11 cellular contexts compared by ENCODE assay signal in the genomic region with DNA sequence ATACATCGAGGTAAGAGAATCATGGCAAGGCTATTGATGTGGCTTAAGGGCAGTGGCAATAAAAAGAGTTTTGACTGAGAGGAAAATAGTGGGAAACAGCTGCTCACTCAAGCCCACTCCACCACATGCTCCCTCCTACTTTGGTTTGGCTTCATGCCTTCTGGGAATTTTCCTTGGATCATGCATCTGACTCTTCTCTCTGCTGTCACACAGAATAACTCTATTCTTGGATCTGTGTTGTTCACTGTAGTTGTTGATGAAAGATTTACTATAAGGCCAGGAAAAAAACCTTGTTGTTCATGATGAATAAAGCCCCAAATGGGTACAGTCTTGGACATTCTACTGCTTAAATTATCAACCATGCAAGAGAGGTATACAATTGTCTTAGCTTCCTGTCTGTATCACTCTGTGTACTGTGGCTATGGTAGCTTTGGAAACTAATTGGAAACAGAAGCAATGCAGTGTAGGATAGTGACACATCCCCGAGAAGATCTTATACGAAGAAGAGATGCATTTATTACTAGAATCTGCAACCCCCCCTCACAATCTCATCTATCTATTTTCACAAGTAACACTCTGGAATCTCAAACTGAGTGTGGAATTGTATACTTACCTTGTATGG.
DNase-seq lines count a peak whose midpoint lies in the region; TF ChIP-seq lines count a peak whose summit lies in the region.
"Had no signal": no experiment of that assay in that cellular context is flagged by ENCODE, and none has a peak within 500 bp of the region (broad histone marks: within the 10 kb centered on the region; RNA-seq: fewer than 3 reads in every experiment).

No MANE protein-coding gene starts in this region.

- no peak overlapping the region for H4K8ac ChIP-seq in trophoblast cell (ENCODE audit: low read depth, low read length)

- no peak overlapping the region for H2AK5ac ChIP-seq in trophoblast cell (ENCODE audit: low read length)

- H4K12ac ChIP-seq in trophoblast cell (ENCODE audit: low read depth, low read length): no peak overlapping the region

- H4K91ac ChIP-seq in trophoblast cell (ENCODE audit: low read depth, low read length): peak overlapping the region; percentile 55

- no peak overlapping the region for H2AFZ ChIP-seq in trophoblast cell (ENCODE audit: insufficient read depth, low read length, poor library complexity)

- H3K36me3 ChIP-seq in trophoblast cell (ENCODE audit: control insufficient read depth in 1 of 2, insufficient read depth in 2 of 2, low read length in 2 of 2): no peaks in the 10 kb centered on the region
- H3K36me3 ChIP-seq: tibial nerve had no signal

- H3K9me3 ChIP-seq in trophoblast cell (ENCODE audit: insufficient read depth, low read depth, low read length): no peaks in the 10 kb centered on the region
- H3K9me3 ChIP-seq: tibial nerve had no signal

- no peak overlapping the region for H2BK12ac ChIP-seq in trophoblast cell (ENCODE audit: low read length)

- in situ Hi-C loops in SK-MEL-5 (cut with HindIII; ENCODE audit: low pct_unique_long_range_greater_than_20kb, low sequenced_read_pairs): no loop called here

- no CpG with 5 or more reads among the region's 3 CpGs for WGBS in trophoblast cell (ENCODE audit: extremely low coverage, insufficient coverage, insufficient read length)

- no peak overlapping the region for H3K4me2 ChIP-seq in trophoblast cell (ENCODE audit: low read length)

- no peak overlapping the region for H3K23ac ChIP-seq in trophoblast cell (ENCODE audit: low read length)

- H3K18ac ChIP-seq in trophoblast cell (ENCODE audit: low read length): no peak overlapping the region

- no peak overlapping the region for H3K9ac ChIP-seq in trophoblast cell (ENCODE audit: low read length)

- H3K27me3 ChIP-seq in trophoblast cell (ENCODE audit: insufficient read depth, low read length): no peaks in the 10 kb centered on the region
- H3K27me3 ChIP-seq: tibial nerve had no signal

- H3K27ac ChIP-seq in trophoblast cell (ENCODE audit: low read depth, low read length): no peak overlapping the region

- TF ChIP-seq CTCF in fibroblast of pulmonary artery (IDR thresholded peaks at IDR 0.05; ENCODE audit: low read length, missing control alignments): no peak

- H3K4me3 ChIP-seq in fibroblast of pulmonary artery (replicated peaks; ENCODE audit: low read depth, low read length) (no peak overlapping the region), trophoblast cell (ENCODE audit: low read depth, low read length) (no peak overlapping the region)
- H3K4me3 ChIP-seq: tibial nerve had no signal

- H2BK5ac ChIP-seq in trophoblast cell (ENCODE audit: low read depth, low read length, poor library complexity): no peak overlapping the region

- no peak overlapping the region for H3K4ac ChIP-seq in trophoblast cell (ENCODE audit: low read depth, low read length)

- H3K79me1 ChIP-seq in trophoblast cell (ENCODE audit: low read length): peaks cover 16% of the 10 kb centered on the region

- H3K4me1 ChIP-seq in trophoblast cell (ENCODE audit: control insufficient read depth in 1 of 2, insufficient read depth in 2 of 2, low read length in 2 of 2): peaks cover 3 to 9% of the 10 kb centered on the region in 2 experiments

- peak; percentile 45 for DNase-seq in GM03348 (ENCODE audit: low spot score)
- DNase-seq in SK-MEL-5 (ENCODE audit: low read depth, low spot score): peak; percentile 59
- DNase-seq in fibroblast of pulmonary artery (ENCODE audit: low read depth): peak; percentile 57
- DNase-seq in trophoblast cell: no peak
- DNase-seq in DMS53 treated with DMSO at 0.1 percent for 48 hours (lab: John Stamatoyannopoulos, UW; ENCODE audit: unreplicated experiment): no peak
- DNase-seq in SW 1271 (lab: John Stamatoyannopoulos, UW): no peak
- no peak for DNase-seq in DMS53 (lab: John Stamatoyannopoulos, UW)
- DNase-seq in activated CD4-positive, alpha-beta T cell treated with anti-CD3 and anti-CD28 coated beads for 48 hours: no peak
- DNase-seq: posterior cingulate gyrus, T1000 had no signal

- no peak overlapping the region for H3K14ac ChIP-seq in trophoblast cell (ENCODE audit: low read length)

- peaks cover 2% of the 10 kb centered on the region for H3K79me2 ChIP-seq in trophoblast cell (ENCODE audit: control insufficient read depth, insufficient read depth, low read length, poor library complexity)

- no peak overlapping the region for H2BK120ac ChIP-seq in trophoblast cell (ENCODE audit: insufficient read depth, low read length, poor library complexity)

Comparison
In these comparisons a context has a peak if more than half of its experiments do, and no peak if none do; other contexts are left out.
1. DNase-seq: peak in GM03348 (single experiment), SK-MEL-5 (single experiment) and fibroblast of pulmonary artery (single experiment); none in trophoblast cell (0 of 2), DMS53 treated with DMSO at 0.1 percent for 48 hours (single experiment), SW 1271 (0 of 2), DMS53 (single experiment) and activated CD4-positive, alpha-beta T cell treated with anti-CD3 and anti-CD28 coated beads for 48 hours (single experiment).